Comparison of ENCODE assay signal across 9 cellular contexts in the genomic region with DNA sequence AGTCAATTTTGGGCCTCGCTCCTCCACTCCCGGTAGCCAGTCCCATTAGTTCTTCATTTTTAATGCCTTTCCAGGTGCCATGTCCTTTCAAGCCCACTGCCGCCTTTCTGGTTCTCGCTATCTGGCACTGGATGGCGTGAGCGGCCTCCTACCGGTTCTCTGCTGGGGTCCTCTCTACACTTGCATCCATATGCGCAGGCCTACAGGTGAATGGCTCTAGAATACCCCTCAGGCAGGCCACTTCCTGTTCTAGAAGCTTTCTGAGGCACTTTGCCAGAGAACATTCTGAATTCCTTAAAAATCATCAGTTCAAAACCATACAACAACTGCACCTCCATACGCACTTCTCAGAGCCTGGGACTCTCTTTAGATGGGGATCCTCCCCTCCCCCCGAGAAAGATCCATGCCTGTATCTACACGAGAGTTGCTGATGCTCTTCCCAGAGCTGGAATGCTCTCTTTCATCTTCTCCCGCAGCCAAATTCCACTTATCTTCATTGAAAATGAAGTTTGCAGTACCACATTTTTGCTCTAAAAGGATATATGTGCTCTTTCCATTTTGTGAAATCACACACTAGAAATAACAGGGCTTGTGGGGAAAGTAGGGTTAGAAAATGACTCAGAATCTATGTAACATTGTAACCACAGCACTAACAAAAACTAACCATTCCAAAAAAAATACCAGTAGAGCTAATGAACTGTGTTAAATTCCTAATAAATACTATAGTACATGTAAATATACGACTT. TPM values are rescaled to one million over a fixed set of nuclear protein-coding genes. Genes with fewer than 3 reads are reported as not detected.
DNase-seq lines count a peak whose midpoint lies in the region; ATAC-seq, FAIRE-seq and TF ChIP-seq lines count a peak whose summit lies in the region.
"Had no signal": no experiment of that assay in that cellular context is flagged by ENCODE, and none has a peak within 500 bp of the region (broad histone marks: within the 10 kb centered on the region; RNA-seq: fewer than 3 reads in every experiment).

No MANE protein-coding gene starts in this region.

- H3K9ac ChIP-seq in K562 (ENCODE audit: insufficient read depth in 1 of 2, low read depth in 2 of 2, low read length in 2 of 2): no peak overlapping the region

- H3K4me1 ChIP-seq in HEK293 (ENCODE audit: control insufficient read depth, insufficient read depth, low read length) (peaks cover 21% of the 10 kb centered on the region), K562 (replicated peaks in 1 of 2; ENCODE audit: control insufficient read depth in 2 of 2, insufficient read depth in 2 of 2, low read length in 2 of 2) (peaks cover 19% of the 10 kb centered on the region in 2 experiments; a peak in 4 of 5 replicates)

- intact Hi-C loops in K562 (cut with micrococcal nuclease): loop anchor here (10.0 kb wide), 1 partner anchor 235 kb away; no protein-coding TSS in a partner anchor

- TF ChIP-seq EP300 in K562 (IDR thresholded peaks at IDR 0.05; ENCODE audit: low read length): no peak

- H4K20me1 ChIP-seq in K562 (replicated peaks; ENCODE audit: control insufficient read depth, insufficient read depth, low read length): no peaks in the 10 kb centered on the region

- peak; percentile 61 for DNase-seq in AG10803 (ENCODE audit: low read depth)
- DNase-seq in K562 (ENCODE audit: extremely low read depth in 1 of 4, low spot score in 3 of 4): no peak
- DNase-seq in naive B cell: no peak
- no peak for DNase-seq in NCI-H2196 (lab: John Stamatoyannopoulos, UW; ENCODE audit: unreplicated experiment)
- no peak for DNase-seq in C1 segment of cervical spinal cord (lab: John Stamatoyannopoulos, UW)
- DNase-seq in activated gamma-delta T cell (lab: John Stamatoyannopoulos, UW): no peak
- DNase-seq: activated effector memory CD4-positive, alpha-beta T cell treated with anti-CD3 and anti-CD28 coated beads, Interleukin-2, amount 50 U/mL, for 16 hours had no signal

- in situ Hi-C loops in K562 (cut with MboI): no loop called here

- H3K27ac ChIP-seq in HEK293 (ENCODE audit: extremely low read depth, low read depth, low read length) (no peak overlapping the region), K562 (ENCODE audit: extremely low read depth, low read depth, low read length) (no peak overlapping the region)

- H3K4me3 ChIP-seq in AG10803 (ENCODE audit: low read length) (no peak overlapping the region), HEK293 (ENCODE audit: low read depth, low read length) (no peak overlapping the region), K562 (no peak overlapping the region)

- no peaks in the 10 kb centered on the region for H3K79me2 ChIP-seq in K562 (ENCODE audit: control insufficient read depth, insufficient read depth, low read length)

- H3K4me2 ChIP-seq in K562 (ENCODE audit: insufficient read depth, low read length): no peak overlapping the region

- peak overlapping the region in 5 of 6 donors; percentile 19 to 88 (median 80) for H3K27ac Mint-ChIP-seq in naive B cell

- no peaks in the 10 kb centered on the region for H3K9me3 Mint-ChIP-seq in naive B cell

- ATAC-seq in K562 (no peak), naive B cell (ENCODE audit: low read depth in 2 of 2) (no peak), GM18511 (IDR thresholded peaks at IDR 0.05; ENCODE audit: unreplicated experiment) (no peak)

- H2AFZ ChIP-seq in K562 (ENCODE audit: low read depth, low read length): no peak overlapping the region

- no peaks in the 10 kb centered on the region; a peak in 1 of 5 replicates for H3K27me3 ChIP-seq in K562 (ENCODE audit: control insufficient read depth in 2 of 2, insufficient read depth in 2 of 2, low read length in 2 of 2)

- H3K9me1 ChIP-seq in K562 (ENCODE audit: control insufficient read depth, insufficient read depth, low read length): no peaks in the 10 kb centered on the region

- TF ChIP-seq CTCF in AG10803 (conservative IDR thresholded peaks at IDR 0.05; ENCODE audit: low read length) (no peak), HEK293 (tag by site-specific recombination; IDR thresholded peaks at IDR 0.05) (no peak), K562 (IDR thresholded peaks at IDR 0.05 in 2 of 3, conservative IDR thresholded peaks at IDR 0.05 in 1 of 3; ENCODE audit: insufficient read depth in 2 of 3, low read depth in 1 of 3, low read length in 3 of 3) (no peak)

- peaks cover 10 to 27% (median 20%) of the 10 kb centered on the region in 3 donors for H3K4me1 Mint-ChIP-seq in naive B cell

- no peak for TF ChIP-seq POLR2A in K562 (conservative IDR thresholded peaks at IDR 0.05)

- H3K9me3 ChIP-seq in HEK293 (ENCODE audit: control insufficient read depth, insufficient read depth, low read depth, low read length): no peaks in the 10 kb centered on the region
- no peaks in the 10 kb centered on the region for H3K9me3 ChIP-seq in K562 (replicated peaks; ENCODE audit: control insufficient read depth, insufficient read depth, low read depth, low read length)

- no peak for FAIRE-seq in K562 (lab: Jason Lieb, UNC)

- no peaks in the 10 kb centered on the region for H3K27me3 Mint-ChIP-seq in naive B cell

- WGBS in K562 (ENCODE audit: insufficient coverage, low coverage, missing lambda C conversion rate): 60% methylated on average over 12 of the region's 13 CpGs

- CTCF ChIA-PET in HEK293 (lab: Yijun Ruan, JAX): no interaction called here
- CTCF ChIA-PET in K562 (lab: Yijun Ruan, JAX; ENCODE audit: low intra/inter-chr PET ratio): no interaction called here

- POLR2A ChIA-PET in HEK293 (lab: Yijun Ruan, JAX) (no interaction called here), K562 (lab: Yijun Ruan, JAX) (interaction anchor here (0.6 to 1.1 kb wide), 2 partner anchors 99 to 819 kb away, joined by 3 read pairs; no protein-coding TSS in a partner anchor)

- H3K36me3 ChIP-seq in HEK293 (ENCODE audit: control insufficient read depth in 2 of 2, insufficient read depth in 1 of 2, low read length in 2 of 2) (no peaks in the 10 kb centered on the region; a peak in 1 of 3 replicates), K562 (ENCODE audit: control insufficient read depth, insufficient read depth, low read length) (no peaks in the 10 kb centered on the region)

- BruUV-seq in K562 (replicated peaks; lab: Mats Ljungman, UMichigan): no TSS peak

- H3K4me3 Mint-ChIP-seq in naive B cell: peak overlapping the region; percentile 74 to 95 (median 83)

- TF ChIP-seq RAD21 in K562 (CRISPR knock-in tag; conservative IDR thresholded peaks at IDR 0.05 in 1 of 2, IDR thresholded peaks at IDR 0.05 in 1 of 2): no peak

- H3K36me3 Mint-ChIP-seq in naive B cell: peaks cover 0 to 3% of the 10 kb centered on the region in 2 donors

TF ChIP-seq in HEK293, 187 proteins besides CTCF, POLR2A, EP300 and RAD21 (continues in another document):
- TF ChIP-seq ZNF558 (tag by site-specific recombination; IDR thresholded peaks at IDR 0.05) (no peak), ZNF211 (tag by site-specific recombination; IDR thresholded peaks at IDR 0.05; ENCODE audit: low read depth) (no peak), KLF8 (tag by site-specific recombination; IDR thresholded peaks at IDR 0.05) (no peak)

TF ChIP-seq in K562, 482 proteins besides CTCF, POLR2A, EP300 and RAD21:
- no peak for TF ChIP-seq ZSCAN32 (CRISPR knock-in tag; IDR thresholded peaks at IDR 0.05)
- no peak for TF ChIP-seq MECOM (CRISPR knock-in tag; IDR thresholded peaks at IDR 0.05)
- no peak for TF ChIP-seq ZNF696 (CRISPR knock-in tag; conservative IDR thresholded peaks at IDR 0.05)
- TF ChIP-seq SPI1 (IDR thresholded peaks at IDR 0.05; ENCODE audit: borderline replicate concordance, low read depth, low read length): peak; percentile 68; the same call in 1 of the 2 replicates
- TF ChIP-seq ZNF224 (CRISPR knock-in tag; IDR thresholded peaks at IDR 0.05): no peak
- TF ChIP-seq CHD4 (IDR thresholded peaks at IDR 0.05; ENCODE audit: insufficient read depth, insufficient replicate concordance, low read depth, low read length, poor library complexity, severe bottlenecking): no peak
- no peak for TF ChIP-seq ZNF79 (CRISPR knock-in tag; IDR thresholded peaks at IDR 0.05; ENCODE audit: low read depth)
- TF ChIP-seq, protein P1, sequence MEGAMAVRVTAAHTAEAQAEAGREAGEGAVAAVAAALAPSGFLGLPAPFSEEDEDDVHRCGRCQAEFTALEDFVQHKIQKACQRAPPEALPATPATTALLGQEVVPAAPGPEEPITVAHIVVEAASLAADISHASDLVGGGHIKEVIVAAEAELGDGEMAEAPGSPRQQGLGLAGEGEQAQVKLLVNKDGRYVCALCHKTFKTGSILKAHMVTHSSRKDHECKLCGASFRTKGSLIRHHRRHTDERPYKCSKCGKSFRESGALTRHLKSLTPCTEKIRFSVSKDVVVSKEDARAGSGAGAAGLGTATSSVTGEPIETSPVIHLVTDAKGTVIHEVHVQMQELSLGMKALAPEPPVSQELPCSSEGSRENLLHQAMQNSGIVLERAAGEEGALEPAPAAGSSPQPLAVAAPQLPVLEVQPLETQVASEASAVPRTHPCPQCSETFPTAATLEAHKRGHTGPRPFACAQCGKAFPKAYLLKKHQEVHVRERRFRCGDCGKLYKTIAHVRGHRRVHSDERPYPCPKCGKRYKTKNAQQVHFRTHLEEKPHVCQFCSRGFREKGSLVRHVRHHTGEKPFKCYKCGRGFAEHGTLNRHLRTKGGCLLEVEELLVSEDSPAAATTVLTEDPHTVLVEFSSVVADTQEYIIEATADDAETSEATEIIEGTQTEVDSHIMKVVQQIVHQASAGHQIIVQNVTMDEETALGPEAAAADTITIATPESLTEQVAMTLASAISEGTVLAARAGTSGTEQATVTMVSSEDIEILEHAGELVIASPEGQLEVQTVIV (CRISPR knock-in tag; IDR thresholded peaks at IDR 0.05; ENCODE audit: borderline replicate concordance): no peak

RNA-seq across cellular contexts. Expression of gene LHFPL2, which starts 1.4 kb away (rescaled TPM):
- 9.1 and 15.2 TPM in 2 replicates for total RNA-seq in K562 (2011; cell fraction: chromatin; rRNA removed; ENCODE audit: low replicate concordance)
- total RNA-seq in K562 (2011; cell fraction: nucleolus; rRNA removed): 7.2 and 7.5 TPM in 2 replicates
- 8.7 and 12.7 TPM in 2 replicates for total RNA-seq in K562 (2011; cell fraction: nucleoplasm; rRNA removed)
- total RNA-seq in K562 (2014; rRNA removed): 4.1 and 5.2 TPM in 2 replicates
- 6.4 and 6.6 TPM in 2 replicates for total RNA-seq in K562 (2014; rRNA removed; fragmentation: Illumina TruSeq; extraction: Trizol)
- total RNA-seq in K562 (2015; rRNA removed; fragmentation: Illumina TruSeq; extraction: Trizol): 5.1 and 5.2 TPM in 2 replicates
- 6.6 TPM in 2 replicates for total RNA-seq in K562 (2021)
- 1.9 and 4.6 TPM in 2 replicates for polyA plus RNA-seq in K562 (2011; rRNA removed)
- 1.6 and 3.6 TPM in 2 replicates for polyA plus RNA-seq in K562 (2011; cell fraction: cytosol; rRNA removed)
- 1.8 and 5.6 TPM in 2 replicates for polyA plus RNA-seq in K562 (2011; cell fraction: nucleus; rRNA removed)
- 3.7 and 6.0 TPM in 2 replicates for polyA plus RNA-seq in K562 (2012)
- polyA plus RNA-seq in K562 (2014; fragmentation: Illumina TruSeq; extraction: Trizol): 4.8 and 5.6 TPM in 2 replicates
- polyA plus RNA-seq in K562 (2014; fragmentation: Nextera tagmentation; extraction: Ambion mirVana): 1 to 10 TPM; 1.0 to 1.6 TPM
- 3.7 TPM in 2 replicates for polyA plus RNA-seq in K562 (2014; rRNA removed)
- 6.7 and 11.2 TPM in 2 replicates for polyA minus RNA-seq in K562 (2011; rRNA and poly(A)+ RNA removed)
- 5.9 and 9.2 TPM in 2 replicates for polyA minus RNA-seq in K562 (2011; cell fraction: cytosol; rRNA and poly(A)+ RNA removed)
- 6.6 and 7.4 TPM in 2 replicates for polyA minus RNA-seq in K562 (2011; cell fraction: nucleus; rRNA and poly(A)+ RNA removed)
- polyA plus RNA-seq in naive B cell (ENCODE audit: low read depth in 6 of 6): 10 to 100 TPM in 4 of 6 donors, 1 to 10 TPM in 2; 8.1 to 15.0 (median 12.3) TPM
